ENCODE assay signal across 1 cellular context in the genomic region with DNA sequence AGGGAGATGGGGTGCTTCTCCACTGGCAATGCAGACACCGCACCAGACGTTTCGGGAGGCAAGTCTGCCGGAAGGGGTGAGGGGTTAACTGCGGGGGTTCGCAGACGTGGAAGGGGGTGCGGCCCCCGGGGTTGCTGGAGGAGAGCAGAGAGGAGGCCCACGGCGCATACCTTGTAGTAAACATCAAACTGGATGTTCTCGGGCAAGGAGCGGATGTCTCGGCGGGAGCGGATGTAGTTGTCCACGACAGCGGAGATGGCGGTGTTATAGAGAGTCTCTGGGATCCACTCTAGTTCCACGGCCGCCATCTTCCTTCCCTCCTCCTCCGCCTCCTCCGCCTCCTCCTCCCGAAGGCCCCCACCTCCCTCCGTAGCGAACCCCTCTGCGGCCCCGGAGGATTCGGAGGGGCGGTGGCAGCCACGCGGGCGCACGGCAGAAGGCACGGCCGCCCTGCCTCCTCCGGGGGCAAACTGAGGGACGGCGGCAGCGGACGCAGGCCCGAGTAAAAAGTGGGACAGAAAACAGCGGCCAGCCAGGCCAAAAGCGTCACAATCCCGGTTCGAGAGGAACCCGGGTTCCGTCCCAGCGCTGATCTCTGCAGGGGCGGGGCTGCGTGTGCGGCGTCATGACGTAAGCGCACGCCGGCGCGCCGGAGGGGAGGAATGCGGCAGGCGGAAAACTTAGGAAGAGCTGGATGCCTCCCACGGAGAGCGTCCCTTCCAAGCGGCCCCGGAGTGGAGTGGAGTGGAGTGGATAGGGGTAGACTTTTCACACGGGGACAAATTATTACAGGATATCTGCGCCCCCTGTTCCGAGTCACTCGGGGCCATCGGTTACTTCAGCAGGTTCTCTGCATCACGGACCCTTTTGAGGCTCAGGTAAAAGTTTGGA.
TF ChIP-seq lines count a peak whose summit lies in the region.

APPBP2 (minus strand) TSS at position 619 of the 891 bp plus-strand sequence; CDS start at position 308, 311 bp downstream.

TF ChIP-seq in K562, 482 proteins besides CTCF, POLR2A, EP300 and RAD21 (continued from another document and continues in another):
- peak; percentile 75; the same call in 1 of the 2 replicates for TF ChIP-seq MGA (IDR thresholded peaks at IDR 0.05)
- peak; percentile 49; the same call in 1 of the 2 replicates for TF ChIP-seq POLR2AphosphoS5 (IDR thresholded peaks at IDR 0.05; ENCODE audit: control insufficient read depth, insufficient read depth, low read depth, low read length)
- TF ChIP-seq CEBPG (CRISPR knock-in tag; IDR thresholded peaks at IDR 0.05) = 0 out of 2 replicates have a peak, but pooled peaks have one; percentile 14
- TF ChIP-seq CEBPG (tag; conservative IDR thresholded peaks at IDR 0.05 in 1 of 2, IDR thresholded peaks at IDR 0.05 in 1 of 2) = no peak
- 0 out of 4 replicates have a peak, but pooled peaks of 1 of the 2 experiments have one; percentile 55 for TF ChIP-seq ZNF639 (CRISPR knock-in tag; conservative IDR thresholded peaks at IDR 0.05 in 1 of 2, IDR thresholded peaks at IDR 0.05 in 1 of 2)
- TF ChIP-seq CXXC5 (CRISPR knock-in tag; IDR thresholded peaks at IDR 0.05) = peak; percentile 84
- TF ChIP-seq, protein P1, sequence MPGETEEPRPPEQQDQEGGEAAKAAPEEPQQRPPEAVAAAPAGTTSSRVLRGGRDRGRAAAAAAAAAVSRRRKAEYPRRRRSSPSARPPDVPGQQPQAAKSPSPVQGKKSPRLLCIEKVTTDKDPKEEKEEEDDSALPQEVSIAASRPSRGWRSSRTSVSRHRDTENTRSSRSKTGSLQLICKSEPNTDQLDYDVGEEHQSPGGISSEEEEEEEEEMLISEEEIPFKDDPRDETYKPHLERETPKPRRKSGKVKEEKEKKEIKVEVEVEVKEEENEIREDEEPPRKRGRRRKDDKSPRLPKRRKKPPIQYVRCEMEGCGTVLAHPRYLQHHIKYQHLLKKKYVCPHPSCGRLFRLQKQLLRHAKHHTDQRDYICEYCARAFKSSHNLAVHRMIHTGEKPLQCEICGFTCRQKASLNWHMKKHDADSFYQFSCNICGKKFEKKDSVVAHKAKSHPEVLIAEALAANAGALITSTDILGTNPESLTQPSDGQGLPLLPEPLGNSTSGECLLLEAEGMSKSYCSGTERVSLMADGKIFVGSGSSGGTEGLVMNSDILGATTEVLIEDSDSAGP (CRISPR knock-in tag; IDR thresholded peaks at IDR 0.05) = 0 out of 2 replicates have a peak, but pooled peaks have one; percentile 47
- peak; percentile 66 for TF ChIP-seq JUND (IDR thresholded peaks at IDR 0.05; ENCODE audit: borderline replicate concordance, low read depth, low read length)
- peak; percentile 75; the same call in 2 of the 3 replicates for TF ChIP-seq JUND (tag; IDR thresholded peaks at IDR 0.05; ENCODE audit: borderline replicate concordance, low read depth, low read length)
- TF ChIP-seq ZEB2 (IDR thresholded peaks at IDR 0.05) = no peak
- TF ChIP-seq, protein P2, sequence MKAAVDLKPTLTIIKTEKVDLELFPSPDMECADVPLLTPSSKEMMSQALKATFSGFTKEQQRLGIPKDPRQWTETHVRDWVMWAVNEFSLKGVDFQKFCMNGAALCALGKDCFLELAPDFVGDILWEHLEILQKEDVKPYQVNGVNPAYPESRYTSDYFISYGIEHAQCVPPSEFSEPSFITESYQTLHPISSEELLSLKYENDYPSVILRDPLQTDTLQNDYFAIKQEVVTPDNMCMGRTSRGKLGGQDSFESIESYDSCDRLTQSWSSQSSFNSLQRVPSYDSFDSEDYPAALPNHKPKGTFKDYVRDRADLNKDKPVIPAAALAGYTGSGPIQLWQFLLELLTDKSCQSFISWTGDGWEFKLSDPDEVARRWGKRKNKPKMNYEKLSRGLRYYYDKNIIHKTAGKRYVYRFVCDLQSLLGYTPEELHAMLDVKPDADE (conservative IDR thresholded peaks at IDR 0.05; ENCODE audit: control insufficient read depth, low read depth, low read length) = 0 out of 2 replicates have a peak, but pooled peaks have one; percentile 28
- TF ChIP-seq ZZZ3 (IDR thresholded peaks at IDR 0.05) = no peak
- no peak for TF ChIP-seq DPF2 (IDR thresholded peaks at IDR 0.05)
- no peak for TF ChIP-seq ZNF212 (CRISPR knock-in tag; IDR thresholded peaks at IDR 0.05)
- TF ChIP-seq TEAD1 (CRISPR knock-in tag; IDR thresholded peaks at IDR 0.05) = peak in 1 of 2 experiments; percentile 92; a peak in 1 of 4 replicates
- TF ChIP-seq TCFL5 (CRISPR knock-in tag; conservative IDR thresholded peaks at IDR 0.05) = 0 out of 2 replicates have a peak, but pooled peaks have one; percentile 21
- TF ChIP-seq POLR2G (IDR thresholded peaks at IDR 0.05; ENCODE audit: low read depth, low read length) = peak; percentile 94
- no peak for TF ChIP-seq HLTF (IDR thresholded peaks at IDR 0.05)
- TF ChIP-seq ZNF280A (IDR thresholded peaks at IDR 0.05; ENCODE audit: low read depth, partially characterized antibody) = no peak
- TF ChIP-seq, protein P3, sequence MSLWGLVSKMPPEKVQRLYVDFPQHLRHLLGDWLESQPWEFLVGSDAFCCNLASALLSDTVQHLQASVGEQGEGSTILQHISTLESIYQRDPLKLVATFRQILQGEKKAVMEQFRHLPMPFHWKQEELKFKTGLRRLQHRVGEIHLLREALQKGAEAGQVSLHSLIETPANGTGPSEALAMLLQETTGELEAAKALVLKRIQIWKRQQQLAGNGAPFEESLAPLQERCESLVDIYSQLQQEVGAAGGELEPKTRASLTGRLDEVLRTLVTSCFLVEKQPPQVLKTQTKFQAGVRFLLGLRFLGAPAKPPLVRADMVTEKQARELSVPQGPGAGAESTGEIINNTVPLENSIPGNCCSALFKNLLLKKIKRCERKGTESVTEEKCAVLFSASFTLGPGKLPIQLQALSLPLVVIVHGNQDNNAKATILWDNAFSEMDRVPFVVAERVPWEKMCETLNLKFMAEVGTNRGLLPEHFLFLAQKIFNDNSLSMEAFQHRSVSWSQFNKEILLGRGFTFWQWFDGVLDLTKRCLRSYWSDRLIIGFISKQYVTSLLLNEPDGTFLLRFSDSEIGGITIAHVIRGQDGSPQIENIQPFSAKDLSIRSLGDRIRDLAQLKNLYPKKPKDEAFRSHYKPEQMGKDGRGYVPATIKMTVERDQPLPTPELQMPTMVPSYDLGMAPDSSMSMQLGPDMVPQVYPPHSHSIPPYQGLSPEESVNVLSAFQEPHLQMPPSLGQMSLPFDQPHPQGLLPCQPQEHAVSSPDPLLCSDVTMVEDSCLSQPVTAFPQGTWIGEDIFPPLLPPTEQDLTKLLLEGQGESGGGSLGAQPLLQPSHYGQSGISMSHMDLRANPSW (CRISPR knock-in tag; IDR thresholded peaks at IDR 0.05) = no peak
- no peak for TF ChIP-seq MITF (IDR thresholded peaks at IDR 0.05)
- peak; percentile 84 for TF ChIP-seq ZSCAN29 (IDR thresholded peaks at IDR 0.05)
